Comparison of ENCODE assay signal across 8 cellular contexts in genomic region chr6:37018152-37019064, GRCh38. TPM values are rescaled to one million over a fixed set of nuclear protein-coding genes. Genes with fewer than 3 reads are reported as not detected.
DNase-seq lines count a peak whose midpoint lies in the region; ATAC-seq lines count a peak whose summit lies in the region.

No MANE protein-coding gene starts in this region.

- POLR2A ChIA-PET in CD4-positive, alpha-beta memory T cell (lab: Charles Lee; ENCODE audit: partially characterized antibody) = interaction anchor here (0.6 to 16.2 kb wide), 26 partner anchors 12 to 424 kb away, joined by 3 to 394 read pairs (median 3); partner anchors contain the start of genes C6orf89, MTCH1, PI16 and PIM1

- peaks cover 0 to 2% (median 0%) of the 10 kb centered on the region in 8 donors for H3K9me3 Mint-ChIP-seq in CD4-positive, alpha-beta memory T cell
- no peaks in the 10 kb centered on the region for H3K9me3 Mint-ChIP-seq in dendritic cell treated with granulocyte-macrophage colony-stimulating factor and Interleukin-4, amounts not matched to agents 40 ng/mL and 50 ng/mL, for 4 days

- H3K36me3 ChIP-seq in CD4-positive, alpha-beta memory T cell (ENCODE audit: insufficient read depth, low read length) = no peaks in the 10 kb centered on the region

- intact Hi-C loops in CD4-positive, alpha-beta memory T cell (cut with micrococcal nuclease) = loop anchor here (1.0 kb wide), 8 partner anchors 32 to 395 kb away; partner anchors contain the start of genes C6orf89 and MTCH1
- intact Hi-C loops in dendritic cell treated with granulocyte-macrophage colony-stimulating factor and Interleukin-4, amounts not matched to agents 40 ng/mL and 50 ng/mL, for 4 days (cut with micrococcal nuclease) = loop anchor here (1.0 to 5.0 kb wide), 3 partner anchors 41 to 252 kb away; no protein-coding TSS in a partner anchor

- H3K4me3 ChIP-seq in CD4-positive, alpha-beta memory T cell (ENCODE audit: low read length in 2 of 2) = no peak overlapping the region

- peak overlapping the region; percentile 31 to 91 (median 88) for H3K27ac Mint-ChIP-seq in CD4-positive, alpha-beta memory T cell
- H3K27ac Mint-ChIP-seq in dendritic cell treated with granulocyte-macrophage colony-stimulating factor and Interleukin-4, amounts not matched to agents 40 ng/mL and 50 ng/mL, for 4 days = peak overlapping the region; percentile 1

- ATAC-seq in GM19467 (IDR thresholded peaks at IDR 0.05; ENCODE audit: unreplicated experiment) (peak; percentile 78), HG03575 (IDR thresholded peaks at IDR 0.05; ENCODE audit: extremely low read depth, insufficient number of reproducible peaks, low FRiP score, unreplicated experiment) (peak; percentile 50)

- no peaks in the 10 kb centered on the region for H3K36me3 Mint-ChIP-seq in CD4-positive, alpha-beta memory T cell
- peaks cover 99% of the 10 kb centered on the region for H3K36me3 Mint-ChIP-seq in dendritic cell treated with granulocyte-macrophage colony-stimulating factor and Interleukin-4, amounts not matched to agents 40 ng/mL and 50 ng/mL, for 4 days (ENCODE audit: low read depth)

- H3K27ac ChIP-seq in CD4-positive, alpha-beta memory T cell (ENCODE audit: low read depth, low read length) = peak overlapping the region; percentile 18

- DNase-seq in CD4-positive, alpha-beta memory T cell = peak; percentile 82 to 92 (median 86)
- DNase-seq in NCI-H774 (lab: John Stamatoyannopoulos, UW) = peak; percentile 76
- peak; percentile 67 to 85 for DNase-seq in activated CD4-positive, alpha-beta T cell treated with anti-CD3 and anti-CD28 coated beads, Interleukin-2, amount 50 U/mL, for 24 hours (ENCODE audit: low read depth in 1 of 2, low spot score in 1 of 2)
- DNase-seq in lung microvascular endothelial cell (ENCODE audit: low read depth in 2 of 2) = peak; percentile 88 to 92
- DNase-seq in stimulated activated CD8-positive, alpha-beta memory T cell treated with anti-CD3 and anti-CD28 coated beads, Interleukin-12 subunit alpha, Interleukin-12 subunit beta, amount 100 ng/mL, for 1 hour (ENCODE audit: low read depth) = peak; percentile 74

- H3K27me3 ChIP-seq in CD4-positive, alpha-beta memory T cell (ENCODE audit: insufficient read depth, low read length) = no peaks in the 10 kb centered on the region

- no peaks in the 10 kb centered on the region for H3K9me3 ChIP-seq in CD4-positive, alpha-beta memory T cell (ENCODE audit: control insufficient read depth in 1 of 2, low read length in 2 of 2)

- H3K4me1 ChIP-seq in CD4-positive, alpha-beta memory T cell (ENCODE audit: insufficient read depth, low read length) = peaks cover 47% of the 10 kb centered on the region

- no peaks in the 10 kb centered on the region for H3K27me3 Mint-ChIP-seq in CD4-positive, alpha-beta memory T cell
- H3K27me3 Mint-ChIP-seq in dendritic cell treated with granulocyte-macrophage colony-stimulating factor and Interleukin-4, amounts not matched to agents 40 ng/mL and 50 ng/mL, for 4 days = no peaks in the 10 kb centered on the region

- peak overlapping the region in 4 of 8 donors; percentile 4 to 57 (median 28) for H3K4me3 Mint-ChIP-seq in CD4-positive, alpha-beta memory T cell
- no peak overlapping the region for H3K4me3 Mint-ChIP-seq in dendritic cell treated with granulocyte-macrophage colony-stimulating factor and Interleukin-4, amounts not matched to agents 40 ng/mL and 50 ng/mL, for 4 days

- CTCF ChIA-PET in CD4-positive, alpha-beta memory T cell (lab: Charles Lee; ENCODE audit: partially characterized antibody) = interaction anchor here (0.6 to 18.9 kb wide), 68 partner anchors 10 to 1428 kb away, joined by 3 to 1184 read pairs (median 4); partner anchors contain the start of genes C6orf89, FGD2, MTCH1 and PIM1

- peaks cover 36 to 48% (median 42%) of the 10 kb centered on the region in 4 donors for H3K4me1 Mint-ChIP-seq in CD4-positive, alpha-beta memory T cell
- peaks cover 88% of the 10 kb centered on the region for H3K4me1 Mint-ChIP-seq in dendritic cell treated with granulocyte-macrophage colony-stimulating factor and Interleukin-4, amounts not matched to agents 40 ng/mL and 50 ng/mL, for 4 days (ENCODE audit: low read depth)

RNA-seq across cellular contexts. Expression of gene FGD2, which starts 13.0 kb away (rescaled TPM):
- 1 to 10 TPM; 1.4 to 1.5 TPM for total RNA-seq in CD4-positive, alpha-beta memory T cell
- under 1 TPM in 1 of 2 donors, not detected in 1; 0.11 TPM for polyA plus RNA-seq in CD4-positive, alpha-beta memory T cell
- total RNA-seq in lung microvascular endothelial cell = not detected in 2 replicates

RNA-seq across cellular contexts. Expression of gene MTCH1, which starts 32.4 kb away (rescaled TPM):
- total RNA-seq in CD4-positive, alpha-beta memory T cell = 100 to 1,000 TPM; 142 to 151 TPM
- polyA plus RNA-seq in CD4-positive, alpha-beta memory T cell = 100 to 1,000 TPM in 1 of 2 donors, 10 to 100 TPM in 1; 94.1 to 125 TPM
- 183 and 192 TPM in 2 replicates for total RNA-seq in lung microvascular endothelial cell
